In the genomic region with DNA sequence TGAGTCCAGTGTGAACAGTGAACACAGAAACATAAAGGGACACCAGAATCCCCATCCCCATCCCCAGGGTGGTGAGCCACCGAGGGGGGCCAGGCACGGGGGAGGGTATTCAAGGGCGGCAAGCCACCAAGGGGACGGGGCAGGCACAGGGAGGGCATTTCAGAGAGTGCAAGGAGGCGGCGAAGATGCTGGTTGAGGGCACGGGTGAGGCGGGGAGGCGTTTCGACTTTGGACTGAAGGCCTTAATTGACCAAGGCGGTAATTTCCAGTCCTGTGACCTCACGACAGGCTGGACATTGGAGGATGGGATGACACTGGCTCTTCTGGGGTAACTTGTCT, we compare ENCODE assay signal across 1 cellular context.
A peak's percentile ranks its signal among the peaks of the same experiment; 100 is the strongest.
TF ChIP-seq lines count a peak whose summit lies in the region.

No MANE protein-coding gene starts in this region.

TF ChIP-seq in GM12878, 131 proteins besides CTCF, POLR2A, EP300 and RAD21:
- TF ChIP-seq KAT2A (conservative IDR thresholded peaks at IDR 0.05; ENCODE audit: control insufficient read depth, low read depth, low read length) (no peak), RELA (IDR thresholded peaks at IDR 0.05; ENCODE audit: borderline replicate concordance, partially characterized antibody) (no peak), ZSCAN29 (IDR thresholded peaks at IDR 0.05) (no peak), EGR1 (IDR thresholded peaks at IDR 0.05; ENCODE audit: borderline replicate concordance in 1 of 2, low read depth in 2 of 2, low read length in 2 of 2) (no peak)
- TF ChIP-seq, protein P1, sequence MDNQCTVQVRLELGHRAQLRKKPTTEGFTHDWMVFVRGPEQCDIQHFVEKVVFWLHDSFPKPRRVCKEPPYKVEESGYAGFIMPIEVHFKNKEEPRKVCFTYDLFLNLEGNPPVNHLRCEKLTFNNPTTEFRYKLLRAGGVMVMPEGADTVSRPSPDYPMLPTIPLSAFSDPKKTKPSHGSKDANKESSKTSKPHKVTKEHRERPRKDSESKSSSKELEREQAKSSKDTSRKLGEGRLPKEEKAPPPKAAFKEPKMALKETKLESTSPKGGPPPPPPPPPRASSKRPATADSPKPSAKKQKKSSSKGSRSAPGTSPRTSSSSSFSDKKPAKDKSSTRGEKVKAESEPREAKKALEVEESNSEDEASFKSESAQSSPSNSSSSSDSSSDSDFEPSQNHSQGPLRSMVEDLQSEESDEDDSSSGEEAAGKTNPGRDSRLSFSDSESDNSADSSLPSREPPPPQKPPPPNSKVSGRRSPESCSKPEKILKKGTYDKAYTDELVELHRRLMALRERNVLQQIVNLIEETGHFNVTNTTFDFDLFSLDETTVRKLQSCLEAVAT (IDR thresholded peaks at IDR 0.05): peak; percentile 71; the same call in 1 of the 2 replicates
TF ChIP-seq in GM12878: peak in this region for 1.
